Comparison of ENCODE assay signal across 17 cellular contexts in the genomic region with DNA sequence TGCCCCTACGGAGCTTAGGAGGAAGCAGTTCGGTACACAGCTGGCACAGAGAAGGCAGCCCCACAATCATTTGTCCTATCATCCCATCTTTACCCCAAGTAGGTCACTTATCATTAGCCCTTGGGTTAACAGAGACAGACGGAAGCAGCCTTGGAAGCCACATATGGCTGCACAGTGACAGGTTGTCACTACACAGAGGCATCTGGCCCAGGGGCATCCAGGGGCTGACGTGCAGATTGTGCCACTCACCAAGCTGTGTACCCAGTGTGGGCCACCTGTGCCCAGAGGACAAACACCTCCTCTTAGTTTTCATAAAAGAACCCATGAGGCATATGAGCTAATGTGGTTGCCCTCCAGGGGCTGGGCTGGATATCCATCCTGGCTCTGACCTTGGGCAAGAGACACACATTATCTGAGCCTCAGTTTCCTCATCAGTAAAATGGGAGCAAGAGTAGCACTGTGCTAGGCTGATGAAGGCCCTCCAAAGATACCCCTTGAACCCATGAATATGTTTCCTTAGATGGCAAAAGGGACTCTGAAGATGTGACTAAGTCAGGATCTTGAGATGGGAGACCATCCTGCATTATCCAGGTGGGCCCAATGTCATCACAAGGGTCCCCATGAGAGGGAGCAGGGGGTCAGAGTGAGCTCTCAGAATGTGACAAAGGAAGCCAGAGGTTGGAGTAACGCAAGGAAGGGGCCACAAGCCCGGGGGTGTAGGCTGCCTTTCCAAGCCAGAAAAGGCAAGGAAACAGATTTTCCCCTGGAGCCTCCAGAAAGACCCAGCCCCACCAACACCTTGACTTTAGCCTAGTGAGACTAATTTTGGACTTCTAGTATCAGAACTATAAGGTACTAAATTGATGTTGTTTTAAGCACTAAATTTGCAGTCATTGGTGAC.
A peak's percentile ranks its signal among the peaks of the same experiment; 100 is the strongest.
DNase-seq lines count a peak whose midpoint lies in the region; ATAC-seq, FAIRE-seq and TF ChIP-seq lines count a peak whose summit lies in the region.
"Had no signal": no experiment of that assay in that cellular context is flagged by ENCODE, and none has a peak within 500 bp of the region (broad histone marks: within the 10 kb centered on the region; RNA-seq: fewer than 3 reads in every experiment).

No MANE protein-coding gene starts in this region.

- H3K27ac Mint-ChIP-seq in activated naive CD8-positive, alpha-beta T cell treated with anti-CD3 and anti-CD28 coated beads, Interleukin-2, amount 50 U/mL, for 24 hours, result no peak overlapping the region
- H3K27ac Mint-ChIP-seq: nephron progenitor cell had no signal

- TF ChIP-seq CTCF in AG04450 (IDR thresholded peaks at IDR 0.05; ENCODE audit: low read depth, low read length) (no peak), esophagus squamous epithelium (IDR thresholded peaks at IDR 0.05) (no peak)

- peak overlapping the region; percentile 10 for H3K9ac ChIP-seq in rectal smooth muscle tissue (ENCODE audit: low read length)

- H3K4me3 ChIP-seq in AG04450 (ENCODE audit: low read depth, low read length), result no peak overlapping the region
- no peak overlapping the region for H3K4me3 ChIP-seq in esophagus squamous epithelium
- H3K4me3 ChIP-seq in rectal smooth muscle tissue (ENCODE audit: low read length), result no peak overlapping the region
- H3K4me3 ChIP-seq: left lung, thyroid gland had no signal

- no peaks in the 10 kb centered on the region for H3K36me3 Mint-ChIP-seq in activated naive CD8-positive, alpha-beta T cell treated with anti-CD3 and anti-CD28 coated beads, Interleukin-2, amount 50 U/mL, for 24 hours (ENCODE audit: low read depth)

- DNase-seq in AG04450 (ENCODE audit: low read depth, low spot score) (no peak), NCI-H524 treated with DMSO at 0.1 percent for 48 hours (lab: John Stamatoyannopoulos, UW) (peak; percentile 99), esophagus squamous epithelium (lab: John Stamatoyannopoulos, UW) (no peak), NOMO-1 treated with DMSO at 0.1 percent for 48 hours (lab: John Stamatoyannopoulos, UW; ENCODE audit: unreplicated experiment) (no peak), urothelium cell line (ENCODE audit: low spot score) (no peak), dedifferentiated amniotic fluid mesenchymal stem cell (ENCODE audit: extremely low spot score) (no peak)
- DNase-seq in activated naive CD8-positive, alpha-beta T cell treated with anti-CD3 and anti-CD28 coated beads, Interleukin-2, amount 50 U/mL, for 24 hours, result no peak
- DNase-seq: activated naive CD4-positive, alpha-beta T cell treated with Interleukin-2 at 50 U/mL for 16 hours; NCI-H187; NCI-H526 treated with DMSO at 0.1 percent for 48 hours; stimulated activated CD4-positive, alpha-beta T cell treated with anti-CD3 and anti-CD28 coated beads, Interleukin-2, amount 100 ng/mL, for 48 hours; T-helper 2 cell had no signal

- FAIRE-seq in urothelium cell line (lab: Jason Lieb, UNC), result no peak

- TF ChIP-seq POLR2A in esophagus squamous epithelium (IDR thresholded peaks at IDR 0.05), result no peak

- ATAC-seq in activated naive CD8-positive, alpha-beta T cell treated with anti-CD3 and anti-CD28 coated beads, Interleukin-2, amount 50 U/mL, for 24 hours, result no peak
- ATAC-seq: activated CD4-positive, CD25-positive, alpha-beta regulatory T cell treated with anti-CD3 and anti-CD28 coated beads, Interleukin-2, amount 50 U/mL, for 24 hours had no signal

- H3K9me3 ChIP-seq in AG04450 (ENCODE audit: control insufficient read depth, insufficient read depth, low read length) (peaks cover 3% of the 10 kb centered on the region), esophagus squamous epithelium (no peaks in the 10 kb centered on the region)
- H3K9me3 ChIP-seq: left lung, thyroid gland had no signal

- H3K27ac ChIP-seq in AG04450 (ENCODE audit: low read depth, low read length) (peak overlapping the region; percentile 98), esophagus squamous epithelium (peak overlapping the region; percentile 19 to 79 (median 64)), rectal smooth muscle tissue (ENCODE audit: low read depth, low read length) (peak overlapping the region; percentile 95)
- H3K27ac ChIP-seq: left lung, thyroid gland had no signal

- CTCF ChIA-PET in AG04450 (lab: Charles Lee), result interaction anchor here (0.6 to 5.7 kb wide), 3 partner anchors 152 to 173 kb away, joined by 3 to 218 read pairs (median 30); a partner anchor contains a TSS

- intact Hi-C loops in esophagus squamous epithelium (cut with DNase I), result loop anchor here (2.0 to 10.0 kb wide), 2 partner anchors 101 to 171 kb away; a partner anchor contains a TSS

- H3K36me3 ChIP-seq in esophagus squamous epithelium (no peaks in the 10 kb centered on the region), rectal smooth muscle tissue (ENCODE audit: control insufficient read depth, insufficient read depth, low read length) (no peaks in the 10 kb centered on the region)
- H3K36me3 ChIP-seq: left lung, thyroid gland had no signal

- peaks cover 2% of the 10 kb centered on the region for H3K4me1 Mint-ChIP-seq in activated naive CD8-positive, alpha-beta T cell treated with anti-CD3 and anti-CD28 coated beads, Interleukin-2, amount 50 U/mL, for 24 hours

- no peaks in the 10 kb centered on the region for H3K27me3 Mint-ChIP-seq in activated naive CD8-positive, alpha-beta T cell treated with anti-CD3 and anti-CD28 coated beads, Interleukin-2, amount 50 U/mL, for 24 hours

- H3K9me3 Mint-ChIP-seq in activated naive CD8-positive, alpha-beta T cell treated with anti-CD3 and anti-CD28 coated beads, Interleukin-2, amount 50 U/mL, for 24 hours, result no peaks in the 10 kb centered on the region
- H3K9me3 Mint-ChIP-seq: nephron progenitor cell had no signal

- H3K27me3 ChIP-seq in AG04450 (ENCODE audit: control insufficient read depth, insufficient read depth, low read length) (no peaks in the 10 kb centered on the region), esophagus squamous epithelium (peaks cover 0 to 7% (median 0%) of the 10 kb centered on the region in 4 donors), rectal smooth muscle tissue (ENCODE audit: control insufficient read depth, insufficient read depth, low read length) (no peaks in the 10 kb centered on the region)
- H3K27me3 ChIP-seq: left lung, thyroid gland had no signal

- POLR2A ChIA-PET in AG04450 (lab: Yijun Ruan, JAX), result interaction anchor here (0.5 to 2.1 kb wide), 11 partner anchors 16 to 168 kb away, joined by 3 to 26 read pairs (median 8); a partner anchor contains a TSS

- H3K4me3 Mint-ChIP-seq in activated naive CD8-positive, alpha-beta T cell treated with anti-CD3 and anti-CD28 coated beads, Interleukin-2, amount 50 U/mL, for 24 hours, result no peak overlapping the region
- H3K4me3 Mint-ChIP-seq: nephron progenitor cell had no signal

- H3K4me1 ChIP-seq in esophagus squamous epithelium (peaks cover 14 to 41% (median 26%) of the 10 kb centered on the region in 3 donors), rectal smooth muscle tissue (ENCODE audit: control insufficient read depth, insufficient read depth, low read length) (peaks cover 27% of the 10 kb centered on the region)

- 86 to 100% methylated on average over 3 to 6 of the region's 6 CpGs for WGBS in esophagus squamous epithelium, 2 donors
